8 cellular contexts compared by ENCODE assay signal in the genomic region with DNA sequence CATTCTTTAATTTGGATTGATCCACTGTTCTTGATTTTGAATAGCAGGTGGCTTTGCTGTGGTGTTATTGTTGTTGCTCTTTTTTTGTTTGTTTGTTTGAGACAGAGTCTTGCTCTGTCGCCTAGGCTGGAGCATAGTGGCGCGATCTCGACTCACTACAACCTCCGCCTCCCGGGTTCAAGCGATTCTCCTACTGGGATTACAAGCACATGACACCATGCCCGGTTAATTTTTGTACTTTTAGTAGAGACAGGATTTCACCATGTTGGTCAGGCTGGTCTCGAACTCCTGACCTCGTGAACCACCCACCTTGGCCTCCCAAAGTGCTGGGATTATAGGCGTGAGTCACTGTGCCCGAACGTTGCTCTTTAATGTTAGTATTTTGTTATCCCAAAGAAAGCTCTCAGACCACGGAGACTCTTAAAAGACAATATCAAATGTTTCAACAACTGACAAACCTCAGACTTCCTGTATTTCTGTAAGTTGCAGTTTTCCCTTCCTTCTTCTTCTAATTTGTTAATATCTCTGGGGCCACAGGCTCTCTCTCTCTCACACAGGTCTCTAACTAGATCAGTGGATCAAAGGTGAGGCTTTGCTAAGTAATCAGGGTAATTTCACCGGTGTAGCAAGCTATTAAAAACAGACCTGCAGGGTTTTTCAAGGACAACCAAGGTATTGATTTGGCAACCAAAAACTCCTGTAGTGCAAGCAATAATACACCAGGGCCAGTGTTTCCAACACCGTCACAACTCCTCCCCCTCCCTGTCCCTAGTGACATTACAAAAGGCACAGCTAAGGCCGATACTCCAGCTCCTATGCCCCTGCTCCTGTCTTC. TPM values are rescaled to one million over a fixed set of nuclear protein-coding genes. Genes with fewer than 3 reads are reported as not detected.
A peak's percentile ranks its signal among the peaks of the same experiment; 100 is the strongest.
DNase-seq lines count a peak whose midpoint lies in the region; ATAC-seq and TF ChIP-seq lines count a peak whose summit lies in the region.

No MANE protein-coding gene starts in this region.

- no peaks in the 10 kb centered on the region for H3K9me2 ChIP-seq in DOHH2 (replicated peaks; ENCODE audit: control insufficient read depth, low read length)

- DNase-seq in KBM-7 (peak; percentile 94), UCSD-AML1 (lab: John Stamatoyannopoulos, UW; ENCODE audit: unreplicated experiment) (peak; percentile 42), aorta (peak in 1 of 2 donors; percentile 61), D341Med (ENCODE audit: low spot score) (no peak)

- no peaks in the 10 kb centered on the region for H3K9me3 ChIP-seq in DOHH2 (ENCODE audit: control insufficient read depth, insufficient read depth, low read length)
- no peaks in the 10 kb centered on the region for H3K9me3 ChIP-seq in mucosa of rectum (ENCODE audit: control insufficient read depth in 2 of 2, low read length in 2 of 2)
- no peaks in the 10 kb centered on the region for H3K9me3 ChIP-seq in aorta (ENCODE audit: control insufficient read depth, low read length)

- peak overlapping the region; percentile 62 for H3K4me3 Mint-ChIP-seq in dendritic cell treated with granulocyte-macrophage colony-stimulating factor and Interleukin-4, amounts not matched to agents 40 ng/mL and 50 ng/mL, for 4 days

- TF ChIP-seq CTCF in DOHH2 (IDR thresholded peaks at IDR 0.05; ENCODE audit: low read depth, low read length, poor library complexity, severe bottlenecking), result no peak

- H3K36me3 ChIP-seq in DOHH2 (ENCODE audit: control insufficient read depth, low read length), result no peaks in the 10 kb centered on the region
- no peaks in the 10 kb centered on the region for H3K36me3 ChIP-seq in mucosa of rectum (ENCODE audit: control insufficient read depth in 2 of 2, insufficient read depth in 2 of 2, low read length in 2 of 2)
- H3K36me3 ChIP-seq in aorta (ENCODE audit: control insufficient read depth in 1 of 2, insufficient read depth in 2 of 2, low read length in 1 of 2), result no peaks in the 10 kb centered on the region

- no peaks in the 10 kb centered on the region for H3K9me3 Mint-ChIP-seq in dendritic cell treated with granulocyte-macrophage colony-stimulating factor and Interleukin-4, amounts not matched to agents 40 ng/mL and 50 ng/mL, for 4 days

- ATAC-seq in GM21529 (IDR thresholded peaks at IDR 0.05; ENCODE audit: unreplicated experiment) (peak; percentile 53), aorta (ENCODE audit: low FRiP score) (peak; percentile 79)

- H3K4me2 ChIP-seq in DOHH2 (ENCODE audit: low read length), result peak overlapping the region; percentile 84

- WGBS in aorta, 2 donors, result 73 to 74% methylated on average over 17 of the region's 17 CpGs

- peaks cover 57% of the 10 kb centered on the region for H3K4me1 Mint-ChIP-seq in dendritic cell treated with granulocyte-macrophage colony-stimulating factor and Interleukin-4, amounts not matched to agents 40 ng/mL and 50 ng/mL, for 4 days (ENCODE audit: low read depth)

- H3F3A ChIP-seq in DOHH2 (ENCODE audit: control insufficient read depth, insufficient read depth), result peaks cover 18% of the 10 kb centered on the region

- no peaks in the 10 kb centered on the region for H3K79me2 ChIP-seq in DOHH2 (ENCODE audit: control insufficient read depth, low read length)

- H3K27me3 ChIP-seq in DOHH2 (ENCODE audit: control insufficient read depth, low read length), result no peaks in the 10 kb centered on the region
- H3K27me3 ChIP-seq in mucosa of rectum (ENCODE audit: control insufficient read depth in 2 of 2, insufficient read depth in 2 of 2, low read length in 2 of 2), result no peaks in the 10 kb centered on the region
- H3K27me3 ChIP-seq in aorta (ENCODE audit: control insufficient read depth in 1 of 2, insufficient read depth in 2 of 2, low read length in 1 of 2), result no peaks in the 10 kb centered on the region

- in situ Hi-C loops in KBM-7 (cut with MboI; ENCODE audit: low pct_unique_long_range_greater_than_20kb, low sequenced_read_pairs), result no loop called here

- peak overlapping the region; percentile 18 to 46 for H3K9ac ChIP-seq in mucosa of rectum (ENCODE audit: low read depth in 1 of 2, low read length in 2 of 2)

- peak overlapping the region; percentile 89 for H3K27ac ChIP-seq in DOHH2 (ENCODE audit: low read depth, low read length)
- H3K27ac ChIP-seq in mucosa of rectum (ENCODE audit: low read depth in 2 of 2, low read length in 2 of 2), result peak overlapping the region; percentile 82 to 85
- H3K27ac ChIP-seq in aorta (ENCODE audit: low read depth in 1 of 2, low read length in 2 of 2), result no peak overlapping the region

- H3K4me3 ChIP-seq in DOHH2 (ENCODE audit: low read length) (peak overlapping the region; percentile 61), mucosa of rectum (ENCODE audit: low read length in 2 of 2) (peak overlapping the region; percentile 41 to 49), aorta (ENCODE audit: low read length in 2 of 2) (no peak overlapping the region)

- H3K36me3 Mint-ChIP-seq in dendritic cell treated with granulocyte-macrophage colony-stimulating factor and Interleukin-4, amounts not matched to agents 40 ng/mL and 50 ng/mL, for 4 days (ENCODE audit: low read depth), result no peaks in the 10 kb centered on the region

- H3K27ac Mint-ChIP-seq in dendritic cell treated with granulocyte-macrophage colony-stimulating factor and Interleukin-4, amounts not matched to agents 40 ng/mL and 50 ng/mL, for 4 days, result peak overlapping the region; percentile 91

- no peaks in the 10 kb centered on the region for H3K27me3 Mint-ChIP-seq in dendritic cell treated with granulocyte-macrophage colony-stimulating factor and Interleukin-4, amounts not matched to agents 40 ng/mL and 50 ng/mL, for 4 days

- intact Hi-C loops in dendritic cell treated with granulocyte-macrophage colony-stimulating factor and Interleukin-4, amounts not matched to agents 40 ng/mL and 50 ng/mL, for 4 days (cut with micrococcal nuclease), result loop anchor here (5.0 kb wide), 1 partner anchor 50 kb away; the partner anchor contains the start of gene ZNF217
- intact Hi-C loops in aorta (cut with DNase I), result no loop called here

- H4K20me1 ChIP-seq in DOHH2 (ENCODE audit: control insufficient read depth, insufficient read depth, low read depth, low read length), result no peaks in the 10 kb centered on the region

- H3K4me1 ChIP-seq in DOHH2 (ENCODE audit: control insufficient read depth, low read length), result peaks cover 40% of the 10 kb centered on the region
- H3K4me1 ChIP-seq in mucosa of rectum (ENCODE audit: control insufficient read depth in 2 of 2, insufficient read depth in 2 of 2, low read length in 2 of 2), result peaks cover 16 to 34% of the 10 kb centered on the region in 2 donors
- no peaks in the 10 kb centered on the region for H3K4me1 ChIP-seq in aorta (ENCODE audit: control insufficient read depth in 1 of 2, insufficient read depth in 2 of 2, low read length in 2 of 2)

RNA-seq across cellular contexts. Expression of gene ZNF217, which starts 48.8 kb away (rescaled TPM):
- total RNA-seq in aorta, result 10 to 100 TPM; 26.5 to 30.9 TPM
- polyA plus RNA-seq in aorta, result 1 to 10 TPM; 3.4 to 4.0 TPM

Comparison
In these comparisons a context has a peak if more than half of its experiments do, and no peak if none do; other contexts are left out.
1. H3K27ac ChIP-seq: peak in DOHH2 (single experiment) and mucosa of rectum (2 of 2); none in aorta (0 of 2).
2. H3K4me3 ChIP-seq: peak in DOHH2 (single experiment) and mucosa of rectum (2 of 2); none in aorta (0 of 2).